Comparison of ENCODE assay signal across 10 cellular contexts in genomic region chr22:30425327-30425615, GRCh38. TPM values are rescaled to one million over a fixed set of nuclear protein-coding genes. Genes with fewer than 3 reads are reported as not detected.
DNase-seq lines count a peak whose midpoint lies in the region; ATAC-seq, FAIRE-seq and TF ChIP-seq lines count a peak whose summit lies in the region.
"Had no signal": no experiment of that assay in that cellular context is flagged by ENCODE, and none has a peak within 500 bp of the region (broad histone marks: within the 10 kb centered on the region; RNA-seq: fewer than 3 reads in every experiment).

No MANE protein-coding gene starts in this region.

- TF ChIP-seq CTCF in AG09309 (IDR thresholded peaks at IDR 0.05; ENCODE audit: control insufficient read depth, insufficient read depth, low read depth, low read length, missing control alignments): no peak

- H3K36me3 ChIP-seq in Karpas-422 (ENCODE audit: insufficient read depth, low read length): peaks cover 23% of the 10 kb centered on the region
- H3K36me3 ChIP-seq in naive thymus-derived CD4-positive, alpha-beta T cell (ENCODE audit: control insufficient read depth in 2 of 3, insufficient read depth in 3 of 3, low read length in 3 of 3): peaks cover 0 to 13% (median 0%) of the 10 kb centered on the region in 3 experiments

- no peaks in the 10 kb centered on the region for H3K27me3 Mint-ChIP-seq in dendritic cell treated with granulocyte-macrophage colony-stimulating factor and Interleukin-4, amounts not matched to agents 40 ng/mL and 50 ng/mL, for 4 days
- peaks cover 0 to 4% (median 0%) of the 10 kb centered on the region in 5 donors for H3K27me3 Mint-ChIP-seq in naive thymus-derived CD4-positive, alpha-beta T cell

- DNase-seq in AG09309 (ENCODE audit: low read depth): no peak
- DNase-seq in Karpas-422: no peak
- DNase-seq in naive thymus-derived CD4-positive, alpha-beta T cell: no peak
- no peak for DNase-seq in NCI-H1048 (lab: John Stamatoyannopoulos, UW)
- no peak for DNase-seq in cerebellar cortex (ENCODE audit: low spot score)
- no peak for DNase-seq in GM12892 (ENCODE audit: insufficient read length)

- no peaks in the 10 kb centered on the region for H3K27me3 ChIP-seq in Karpas-422 (ENCODE audit: low read length)
- no peaks in the 10 kb centered on the region for H3K27me3 ChIP-seq in naive thymus-derived CD4-positive, alpha-beta T cell (ENCODE audit: control insufficient read depth in 2 of 2, insufficient read depth in 2 of 2, low read length in 2 of 2)

- peak overlapping the region; percentile 95 for H3K4me2 ChIP-seq in Karpas-422 (ENCODE audit: low read depth, low read length, poor library complexity, severe bottlenecking)

- CTCF ChIA-PET in naive thymus-derived CD4-positive, alpha-beta T cell (lab: Charles Lee): interaction anchor here (0.5 to 7.7 kb wide), 8 partner anchors 11 to 143 kb away, joined by 3 to 78 read pairs (median 27); partner anchors contain the start of genes CASTOR1 and SEC14L2

- H3K9me3 ChIP-seq in Karpas-422 (ENCODE audit: low read length): no peaks in the 10 kb centered on the region
- H3K9me3 ChIP-seq in naive thymus-derived CD4-positive, alpha-beta T cell (ENCODE audit: control insufficient read depth in 2 of 3, low read length in 3 of 3): no peaks in the 10 kb centered on the region

- H3K79me2 ChIP-seq in Karpas-422 (ENCODE audit: low read length): peaks cover 58% of the 10 kb centered on the region

- no peak for ATAC-seq in naive thymus-derived CD4-positive, alpha-beta T cell
- ATAC-seq in GM21786 (IDR thresholded peaks at IDR 0.05; ENCODE audit: unreplicated experiment): no peak

- no peaks in the 10 kb centered on the region for H3K9me3 Mint-ChIP-seq in dendritic cell treated with granulocyte-macrophage colony-stimulating factor and Interleukin-4, amounts not matched to agents 40 ng/mL and 50 ng/mL, for 4 days
- H3K9me3 Mint-ChIP-seq in naive thymus-derived CD4-positive, alpha-beta T cell: no peaks in the 10 kb centered on the region

- H2AFZ ChIP-seq in Karpas-422 (ENCODE audit: low read length): peak overlapping the region; percentile 84; the same call in 1 of the 2 replicates

- TF ChIP-seq POLR2A in GM12892 (IDR thresholded peaks at IDR 0.05; ENCODE audit: low read depth, low read length): no peak

- intact Hi-C loops in dendritic cell treated with granulocyte-macrophage colony-stimulating factor and Interleukin-4, amounts not matched to agents 40 ng/mL and 50 ng/mL, for 4 days (cut with micrococcal nuclease): loop anchor here (2.0 kb wide), 1 partner anchor 68 kb away; the partner anchor contains the start of genes CCDC157 and SF3A1
- intact Hi-C loops in naive thymus-derived CD4-positive, alpha-beta T cell (cut with micrococcal nuclease): loop anchor here (2.0 to 10.0 kb wide), 4 partner anchors 586 to 1070 kb away; partner anchors contain the start of genes ASCC2 (in 1 of the 2), NF2 (in 1 of the 2), PIK3IP1 (in 1 of the 2) and SFI1 (in 1 of the 2)

- peak overlapping the region; percentile 78 for H3K9ac ChIP-seq in Karpas-422 (ENCODE audit: low read length)

- no peak for FAIRE-seq in GM12892 (lab: Jason Lieb, UNC)

- peak overlapping the region; percentile 91 for H3K27ac Mint-ChIP-seq in dendritic cell treated with granulocyte-macrophage colony-stimulating factor and Interleukin-4, amounts not matched to agents 40 ng/mL and 50 ng/mL, for 4 days
- peak overlapping the region; percentile 85 to 99 (median 96) for H3K27ac Mint-ChIP-seq in naive thymus-derived CD4-positive, alpha-beta T cell

- peaks cover 59% of the 10 kb centered on the region for H3K4me1 Mint-ChIP-seq in dendritic cell treated with granulocyte-macrophage colony-stimulating factor and Interleukin-4, amounts not matched to agents 40 ng/mL and 50 ng/mL, for 4 days (ENCODE audit: low read depth)
- H3K4me1 Mint-ChIP-seq in naive thymus-derived CD4-positive, alpha-beta T cell: peaks cover 32 to 70% (median 64%) of the 10 kb centered on the region in 7 donors

- H3K4me3 ChIP-seq in AG09309 (ENCODE audit: control insufficient read depth, low read depth, low read length): peak overlapping the region; percentile 62
- H3K4me3 ChIP-seq in Karpas-422 (ENCODE audit: low read length): peak overlapping the region; percentile 79
- peak overlapping the region; percentile 66 for H3K4me3 ChIP-seq in naive thymus-derived CD4-positive, alpha-beta T cell (ENCODE audit: low read length)

- H3K27ac ChIP-seq in Karpas-422 (ENCODE audit: low read length): peak overlapping the region; percentile 78
- H3K27ac ChIP-seq in naive thymus-derived CD4-positive, alpha-beta T cell (ENCODE audit: low read depth, low read length): peak overlapping the region; percentile 97

- POLR2A ChIA-PET in naive thymus-derived CD4-positive, alpha-beta T cell (lab: Charles Lee): interaction anchor here (1.3 to 7.8 kb wide), 9 partner anchors 10 to 119 kb away, joined by 3 to 158 read pairs (median 19); partner anchors contain the start of genes CCDC157, SEC14L2 and SF3A1

- H3K9me2 ChIP-seq in Karpas-422 (replicated peaks; ENCODE audit: insufficient read depth, low read length): no peaks in the 10 kb centered on the region

- H3K4me1 ChIP-seq in Karpas-422 (ENCODE audit: low read length): peaks cover 44% of the 10 kb centered on the region
- peaks cover 28 to 36% of the 10 kb centered on the region in 2 donors for H3K4me1 ChIP-seq in naive thymus-derived CD4-positive, alpha-beta T cell (ENCODE audit: control insufficient read depth in 2 of 2, insufficient read depth in 2 of 2, low read length in 2 of 2)

- peaks cover 45% of the 10 kb centered on the region for H3K36me3 Mint-ChIP-seq in dendritic cell treated with granulocyte-macrophage colony-stimulating factor and Interleukin-4, amounts not matched to agents 40 ng/mL and 50 ng/mL, for 4 days (ENCODE audit: low read depth)
- H3K36me3 Mint-ChIP-seq in naive thymus-derived CD4-positive, alpha-beta T cell: peaks cover 3 to 42% (median 9%) of the 10 kb centered on the region in 5 donors

- H4K20me1 ChIP-seq in Karpas-422 (ENCODE audit: insufficient read depth, low read depth, low read length): no peaks in the 10 kb centered on the region

- peak overlapping the region; percentile 97 for H3K4me3 Mint-ChIP-seq in dendritic cell treated with granulocyte-macrophage colony-stimulating factor and Interleukin-4, amounts not matched to agents 40 ng/mL and 50 ng/mL, for 4 days
- peak overlapping the region; percentile 93 to 99 (median 96) for H3K4me3 Mint-ChIP-seq in naive thymus-derived CD4-positive, alpha-beta T cell

RNA-seq across cellular contexts. Expression of gene MTFP1, which starts 0.3 kb away (rescaled TPM):
- total RNA-seq in Karpas-422 (2014; rRNA removed; shearing (Covaris generic); ENCODE audit: low replicate concordance): 69.4 and 120 TPM in 2 replicates
- 10 to 100 TPM; 10.2 to 68.2 (median 23.6) TPM for total RNA-seq in naive thymus-derived CD4-positive, alpha-beta T cell
- polyA plus RNA-seq in naive thymus-derived CD4-positive, alpha-beta T cell: 10 to 100 TPM; 26.7 to 30.4 TPM
- 53.5 TPM for polyA plus RNA-seq in GM12892 (2012; ENCODE audit: missing spikeins)

RNA-seq across cellular contexts. Expression of gene SEC14L2, which starts 28.5 kb away (rescaled TPM):
- 8.4 and 11.6 TPM in 2 replicates for total RNA-seq in Karpas-422 (2014; rRNA removed; shearing (Covaris generic); ENCODE audit: low replicate concordance)
- total RNA-seq in naive thymus-derived CD4-positive, alpha-beta T cell: 100 to 1,000 TPM in 1 of 5 experiments, 10 to 100 TPM in 4; 10.7 to 147 (median 16.5) TPM
- polyA plus RNA-seq in naive thymus-derived CD4-positive, alpha-beta T cell: 10 to 100 TPM; 12.7 to 20.7 TPM
- 2.9 TPM for polyA plus RNA-seq in GM12892 (2012; ENCODE audit: missing spikeins)

RNA-seq across cellular contexts. Expression of gene RNF215, which starts 38.1 kb away (rescaled TPM):
- 4.0 and 16.9 TPM in 2 replicates for total RNA-seq in Karpas-422 (2014; rRNA removed; shearing (Covaris generic); ENCODE audit: low replicate concordance)
- total RNA-seq in naive thymus-derived CD4-positive, alpha-beta T cell: 10 to 100 TPM in 1 of 5 experiments, 1 to 10 TPM in 4; 4.3 to 10.8 (median 5.3) TPM
- 1 to 10 TPM in 1 of 2 donors, under 1 TPM in 1; 0.08 to 1.1 TPM for polyA plus RNA-seq in naive thymus-derived CD4-positive, alpha-beta T cell
- 5.6 TPM for polyA plus RNA-seq in GM12892 (2012; ENCODE audit: missing spikeins)

RNA-seq across cellular contexts. Expression of gene SEC14L3, which starts 46.5 kb away (rescaled TPM):
- total RNA-seq in Karpas-422 (2014; rRNA removed; shearing (Covaris generic); ENCODE audit: low replicate concordance): not detected in 2 replicates
- total RNA-seq in naive thymus-derived CD4-positive, alpha-beta T cell: not detected
- polyA plus RNA-seq in naive thymus-derived CD4-positive, alpha-beta T cell: not detected
- polyA plus RNA-seq in GM12892 (2012; ENCODE audit: missing spikeins): not detected
- total RNA-seq: glomerular endothelial cell, ureter had no signal
